In the genomic region with DNA sequence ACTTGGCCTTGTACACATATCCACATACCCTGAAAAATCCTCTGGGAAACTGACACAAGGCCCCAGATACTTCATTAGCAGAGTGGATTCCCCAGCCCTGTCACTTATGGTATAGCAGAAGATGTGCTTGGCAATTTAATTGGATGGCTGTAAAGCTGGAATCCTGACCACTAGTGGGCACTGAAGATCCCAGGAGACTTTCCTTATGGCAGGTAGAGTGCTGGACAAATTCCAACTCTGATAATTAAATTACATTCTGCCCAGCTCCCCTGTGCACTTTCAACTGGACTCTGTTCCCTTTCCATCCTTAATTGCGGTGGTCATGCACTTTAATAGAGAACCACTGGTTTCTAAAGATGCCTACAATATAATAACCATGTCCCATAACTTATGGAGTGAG, we compare ENCODE assay signal across 2 cellular contexts.
TF ChIP-seq lines count a peak whose summit lies in the region.

No MANE protein-coding gene starts in this region.

TF ChIP-seq in SK-N-SH, 30 proteins besides CTCF, POLR2A, EP300 and RAD21 (continued from another document):
- no peak for TF ChIP-seq RXRA (IDR thresholded peaks at IDR 0.05; ENCODE audit: borderline replicate concordance, low read depth)
- TF ChIP-seq SMC3 (IDR thresholded peaks at IDR 0.05; ENCODE audit: low read depth, low read length) = no peak
- no peak for TF ChIP-seq USF1 (IDR thresholded peaks at IDR 0.05; ENCODE audit: borderline replicate concordance, low read depth)
- TF ChIP-seq CHD2 (IDR thresholded peaks at IDR 0.05; ENCODE audit: low read length, partially characterized antibody) = no peak
- TF ChIP-seq NFIC (IDR thresholded peaks at IDR 0.05; ENCODE audit: borderline replicate concordance) = no peak
- no peak for TF ChIP-seq POLR2AphosphoS5 (IDR thresholded peaks at IDR 0.05; ENCODE audit: low read depth, low read length)
- TF ChIP-seq GATA2 (CRISPR knock-in tag; IDR thresholded peaks at IDR 0.05) = no peak
- no peak for TF ChIP-seq MXI1 (IDR thresholded peaks at IDR 0.05; ENCODE audit: low read depth, low read length)
- TF ChIP-seq EZH2phosphoT487 (IDR thresholded peaks at IDR 0.05; ENCODE audit: borderline replicate concordance, low read depth) = no peak
- TF ChIP-seq USF2 (IDR thresholded peaks at IDR 0.05; ENCODE audit: borderline replicate concordance, low read depth, low read length) = no peak
- no peak for TF ChIP-seq ELF1 (IDR thresholded peaks at IDR 0.05)
- TF ChIP-seq ZBTB33 (IDR thresholded peaks at IDR 0.05; ENCODE audit: borderline replicate concordance, low read depth) = no peak
- TF ChIP-seq REST (IDR thresholded peaks at IDR 0.05; ENCODE audit: low read depth, low read length) = no peak
- TF ChIP-seq PBX3 (IDR thresholded peaks at IDR 0.05) = no peak
- TF ChIP-seq GABPA (IDR thresholded peaks at IDR 0.05; ENCODE audit: low read depth) = no peak
- no peak for TF ChIP-seq MEF2A (IDR thresholded peaks at IDR 0.05; ENCODE audit: borderline replicate concordance, low read depth)
- TF ChIP-seq TCF12 (IDR thresholded peaks at IDR 0.05) = no peak

TF ChIP-seq in SK-N-SH treated with all-trans-retinoic acid at 6 μM for 48 hours, 23 proteins besides CTCF, POLR2A, EP300 and RAD21 (continued from another document):
- TF ChIP-seq TOX (CRISPR knock-in tag; IDR thresholded peaks at IDR 0.05; ENCODE audit: borderline replicate concordance) = no peak
- TF ChIP-seq CSDC2 (CRISPR knock-in tag; IDR thresholded peaks at IDR 0.05) = no peak
- TF ChIP-seq, protein P1, sequence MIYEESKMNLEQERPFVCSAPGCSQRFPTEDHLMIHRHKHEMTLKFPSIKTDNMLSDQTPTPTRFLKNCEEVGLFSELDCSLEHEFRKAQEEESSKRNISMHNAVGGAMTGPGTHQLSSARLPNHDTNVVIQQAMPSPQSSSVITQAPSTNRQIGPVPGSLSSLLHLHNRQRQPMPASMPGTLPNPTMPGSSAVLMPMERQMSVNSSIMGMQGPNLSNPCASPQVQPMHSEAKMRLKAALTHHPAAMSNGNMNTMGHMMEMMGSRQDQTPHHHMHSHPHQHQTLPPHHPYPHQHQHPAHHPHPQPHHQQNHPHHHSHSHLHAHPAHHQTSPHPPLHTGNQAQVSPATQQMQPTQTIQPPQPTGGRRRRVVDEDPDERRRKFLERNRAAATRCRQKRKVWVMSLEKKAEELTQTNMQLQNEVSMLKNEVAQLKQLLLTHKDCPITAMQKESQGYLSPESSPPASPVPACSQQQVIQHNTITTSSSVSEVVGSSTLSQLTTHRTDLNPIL (CRISPR knock-in tag; IDR thresholded peaks at IDR 0.05; ENCODE audit: low read depth) = no peak
TF ChIP-seq in SK-N-SH treated with all-trans-retinoic acid at 6 μM for 48 hours: peak in this region for 0.
